In genomic region chr4:70705146-70705855, GRCh38 we compare ENCODE assay signal across 1 cellular context.
TF ChIP-seq lines count a peak whose summit lies in the region.

No MANE protein-coding gene starts in this region.

TF ChIP-seq in WTC11, 78 proteins besides CTCF, POLR2A, EP300 and RAD21 (continued from another document):
- TF ChIP-seq, protein P1, sequence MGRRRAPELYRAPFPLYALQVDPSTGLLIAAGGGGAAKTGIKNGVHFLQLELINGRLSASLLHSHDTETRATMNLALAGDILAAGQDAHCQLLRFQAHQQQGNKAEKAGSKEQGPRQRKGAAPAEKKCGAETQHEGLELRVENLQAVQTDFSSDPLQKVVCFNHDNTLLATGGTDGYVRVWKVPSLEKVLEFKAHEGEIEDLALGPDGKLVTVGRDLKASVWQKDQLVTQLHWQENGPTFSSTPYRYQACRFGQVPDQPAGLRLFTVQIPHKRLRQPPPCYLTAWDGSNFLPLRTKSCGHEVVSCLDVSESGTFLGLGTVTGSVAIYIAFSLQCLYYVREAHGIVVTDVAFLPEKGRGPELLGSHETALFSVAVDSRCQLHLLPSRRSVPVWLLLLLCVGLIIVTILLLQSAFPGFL (CRISPR knock-in tag; IDR thresholded peaks at IDR 0.05; ENCODE audit: borderline replicate concordance), result no peak
- TF ChIP-seq, protein P2, sequence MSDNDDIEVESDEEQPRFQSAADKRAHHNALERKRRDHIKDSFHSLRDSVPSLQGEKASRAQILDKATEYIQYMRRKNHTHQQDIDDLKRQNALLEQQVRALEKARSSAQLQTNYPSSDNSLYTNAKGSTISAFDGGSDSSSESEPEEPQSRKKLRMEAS (CRISPR knock-in tag; IDR thresholded peaks at IDR 0.05), result peak; percentile 92; the same call in 1 of the 2 replicates
- no peak for TF ChIP-seq NR2C2 (CRISPR knock-in tag; IDR thresholded peaks at IDR 0.05)
- no peak for TF ChIP-seq ESRRA (CRISPR knock-in tag; IDR thresholded peaks at IDR 0.05; ENCODE audit: borderline replicate concordance)
